35 cellular contexts compared by ENCODE assay signal in the genomic region with DNA sequence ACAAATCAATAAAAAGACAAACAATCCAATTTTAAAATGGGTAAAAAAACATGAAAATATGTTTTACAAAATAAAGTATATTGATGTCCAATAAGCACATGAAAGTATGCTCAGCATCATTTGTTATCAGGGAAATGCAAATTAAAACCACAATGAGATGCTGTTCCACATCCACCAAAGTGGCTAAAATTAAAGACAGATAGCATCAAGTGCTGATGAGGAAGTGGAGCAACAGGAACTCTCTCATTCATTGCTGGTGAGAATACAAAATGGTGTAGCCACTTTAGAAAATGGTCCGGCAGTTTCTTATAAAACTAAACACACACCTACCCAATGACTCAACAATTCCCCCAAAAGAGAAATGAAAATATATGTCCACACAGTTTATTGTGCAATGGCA. TPM values are rescaled to one million over a fixed set of nuclear protein-coding genes. Genes with fewer than 3 reads are reported as not detected.
"Had no signal": no experiment of that assay in that cellular context is flagged by ENCODE, and none has a peak within 500 bp of the region (broad histone marks: within the 10 kb centered on the region; RNA-seq: fewer than 3 reads in every experiment).

No MANE protein-coding gene starts in this region.

- H3K36me3 Mint-ChIP-seq: stimulated activated memory B cell treated with anti-CD40 and anti-IgM and Interleukin-4, amounts not matched to agents 10 μg/mL and 1 μg/mL and 100 μg/mL, for 72 hours; type B pancreatic cell had no signal

- H2AFZ ChIP-seq: parathyroid adenoma had no signal

- H3K27ac ChIP-seq: neutrophil, ovary, parathyroid adenoma, psoas muscle, skin epidermis, spleen, suprapubic skin, testis, tibial artery, transverse colon, upper lobe of right lung, uterus had no signal

- H3K36me3 ChIP-seq: neutrophil, ovary, spleen, suprapubic skin, tibial artery, transverse colon, upper lobe of right lung, uterus had no signal

- H3K79me2 ChIP-seq: parathyroid adenoma had no signal

- H3K27ac Mint-ChIP-seq: naive thymus-derived CD8-positive, alpha-beta T cell; natural killer cell treated with Interleukin-12 subunit alpha and Interleukin-12 subunit beta and Interleukin-15 and Interleukin-18, amount 100 ng/mL, for 72 hours; nephron progenitor cell; progenitor cell of endocrine pancreas; stimulated activated memory B cell treated with anti-CD40 and anti-IgM and Interleukin-4, amounts not matched to agents 10 μg/mL and 1 μg/mL and 100 μg/mL, for 72 hours; type B pancreatic cell had no signal

- H3K4me1 ChIP-seq: parathyroid adenoma, psoas muscle, spleen, suprapubic skin, testis, tibial artery, transverse colon, upper lobe of right lung, uterus had no signal

- H3K4me3 Mint-ChIP-seq: naive thymus-derived CD8-positive, alpha-beta T cell; natural killer cell treated with Interleukin-12 subunit alpha and Interleukin-12 subunit beta and Interleukin-15 and Interleukin-18, amount 100 ng/mL, for 72 hours; nephron progenitor cell; neural crest cell; stimulated activated memory B cell treated with anti-CD40 and anti-IgM and Interleukin-4, amounts not matched to agents 10 μg/mL and 1 μg/mL and 100 μg/mL, for 72 hours; stimulated activated naive CD8-positive, alpha-beta T cell treated with anti-CD3 and anti-CD28 coated beads, Interleukin-15, amount 100 ng/mL, for 72 hours; type B pancreatic cell had no signal

- H3K9me3 Mint-ChIP-seq: natural killer cell treated with Interleukin-12 subunit alpha and Interleukin-12 subunit beta and Interleukin-15 and Interleukin-18, amount 100 ng/mL, for 72 hours; neural crest cell; type B pancreatic cell had no signal

- H3K9ac ChIP-seq: parathyroid adenoma had no signal

- H3K4me2 ChIP-seq: smooth muscle cell had no signal

- H3K27me3 ChIP-seq: neutrophil, ovary, spleen, suprapubic skin, testis, tibial artery, transverse colon, upper lobe of right lung, uterus had no signal

- H3K4me1 Mint-ChIP-seq: naive thymus-derived CD8-positive, alpha-beta T cell; nephron progenitor cell; neural crest cell; stimulated activated memory B cell treated with anti-CD40 and anti-IgM and Interleukin-4, amounts not matched to agents 10 μg/mL and 1 μg/mL and 100 μg/mL, for 72 hours; stimulated activated naive CD8-positive, alpha-beta T cell treated with anti-CD3 and anti-CD28 coated beads, Interleukin-15, amount 100 ng/mL, for 72 hours had no signal

- H3K27me3 Mint-ChIP-seq: progenitor cell of endocrine pancreas; stimulated activated memory B cell treated with anti-CD40 and anti-IgM and Interleukin-4, amounts not matched to agents 10 μg/mL and 1 μg/mL and 100 μg/mL, for 72 hours; stimulated activated naive CD8-positive, alpha-beta T cell treated with anti-CD3 and anti-CD28 coated beads, Interleukin-15, amount 100 ng/mL, for 72 hours had no signal

- H3K9me3 ChIP-seq: ovary, testis, uterus had no signal

- DNase-seq: naive thymus-derived CD8-positive, alpha-beta T cell; nephron progenitor cell; nucleus accumbens; ovary; posterior cingulate gyrus; psoas muscle; right cardiac atrium; spleen; stimulated activated CD4-positive, alpha-beta T cell treated with anti-CD3 and anti-CD28 coated beads, Interleukin-12 subunit alpha, Interleukin-12 subunit beta, amount 100 ng/mL, for 4 hours; stimulated activated CD4-positive, alpha-beta T cell treated with anti-CD3 and anti-CD28 coated beads, Interleukin-1b, Interleukin-23, amount 100 ng/mL, for 48 hours; stimulated activated CD4-positive, alpha-beta T cell treated with anti-CD3 and anti-CD28 coated beads, Interleukin-4, amount 100 ng/mL, for 1 hour; stimulated activated CD4-positive, alpha-beta T cell treated with anti-CD3 and anti-CD28 coated beads, Interleukin-4, amount 100 ng/mL, for 4 hours; stimulated activated CD8-positive, alpha-beta memory T cell treated with anti-CD3 and anti-CD28 coated beads, Interleukin-4, amount 100 ng/mL, for 48 hours; stimulated activated naive CD4-positive, alpha-beta T cell; stimulated activated naive CD8-positive, alpha-beta T cell treated with anti-CD3 and anti-CD28 coated beads, Interleukin-15, amount 100 ng/mL, for 72 hours; stimulated activated naive CD8-positive, alpha-beta T cell treated with anti-CD3 and anti-CD28 coated beads, Interleukin-15, Interleukin-2, amounts not matched to agents 100 U/mL and 50 U/mL, for 24 hours; substantia nigra; testis; tibial artery; transverse colon; upper lobe of right lung; uterus had no signal

- ATAC-seq: naive thymus-derived CD8-positive, alpha-beta T cell; natural killer cell treated with Interleukin-12 subunit alpha and Interleukin-12 subunit beta and Interleukin-15 and Interleukin-18, amount 100 ng/mL, for 72 hours; psoas muscle; right cardiac atrium; sciatic nerve; stimulated activated memory B cell treated with anti-CD40 and anti-IgM and Interleukin-4, amounts not matched to agents 10 μg/mL and 1 μg/mL and 100 μg/mL, for 72 hours; stimulated activated naive CD8-positive, alpha-beta T cell treated with anti-CD3 and anti-CD28 coated beads, Interleukin-15, amount 100 ng/mL, for 72 hours; stimulated activated naive CD8-positive, alpha-beta T cell treated with anti-CD3 and anti-CD28 coated beads, Interleukin-15, Interleukin-2, amounts not matched to agents 100 U/mL and 50 U/mL, for 24 hours; upper lobe of right lung had no signal

- H3K4me3 ChIP-seq: ovary, psoas muscle, skin epidermis, smooth muscle cell, spleen, suprapubic skin, testis, tibial artery, transverse colon, upper lobe of right lung, uterus had no signal

RNA-seq across cellular contexts. Expression of a gene that starts 42.3 kb away (rescaled TPM):
- total RNA-seq: neural crest cell, progenitor cell of endocrine pancreas, renal cortical epithelial cell, smooth muscle cell, urinary bladder had no signal
